In the genomic region with DNA sequence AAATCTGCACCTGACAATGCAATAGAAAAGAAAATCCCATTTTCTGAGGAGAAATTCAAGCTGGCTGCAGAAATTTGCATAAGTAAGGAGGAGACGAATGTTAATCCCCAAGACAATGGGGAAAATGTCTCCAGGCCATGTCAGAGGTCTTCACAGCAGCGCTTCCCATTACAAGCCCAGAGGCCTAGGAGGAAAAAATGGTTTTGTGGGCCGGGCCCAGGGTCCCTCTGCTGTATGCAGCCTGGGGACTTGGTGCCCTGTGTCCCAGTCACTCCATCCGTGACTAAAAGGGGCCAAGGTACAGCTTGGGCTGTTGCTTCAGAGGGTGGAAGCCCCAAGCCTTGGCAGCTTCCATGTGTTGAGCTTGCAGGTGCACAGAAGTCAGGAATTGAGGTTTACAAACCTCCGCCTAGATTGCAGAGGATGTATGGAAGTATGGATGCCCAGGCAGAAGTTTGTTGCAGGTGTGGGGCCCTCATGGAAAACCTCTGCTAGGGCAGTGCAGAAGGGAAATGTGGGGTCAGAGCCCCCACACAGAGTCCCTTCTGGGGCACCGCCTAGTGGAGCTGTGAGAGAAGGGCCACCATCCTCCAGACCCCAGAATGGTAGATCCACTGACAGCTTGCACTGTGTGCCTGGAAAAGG, we compare ENCODE assay signal across 6 cellular contexts.
A peak's percentile ranks its signal among the peaks of the same experiment; 100 is the strongest.
DNase-seq lines count a peak whose midpoint lies in the region; ATAC-seq, FAIRE-seq and TF ChIP-seq lines count a peak whose summit lies in the region.
"Not testable (repeated sequence)": the region's sequence is repeated elsewhere in the genome, so short reads cannot be mapped to it uniquely, and the experiment has no call there.

No MANE protein-coding gene starts in this region.

- TF ChIP-seq RAD21 in A549 (conservative IDR thresholded peaks at IDR 0.05 in 1 of 2, IDR thresholded peaks at IDR 0.05 in 1 of 2); HepG2 (CRISPR knock-in tag; IDR thresholded peaks at IDR 0.05): not testable (repeated sequence)

- not testable (repeated sequence) for H3K9ac ChIP-seq in DND-41 (ENCODE audit: low read depth, low read length); endodermal cell (ENCODE audit: extremely low read depth, low read length, poor library complexity, severe bottlenecking); HepG2 (ENCODE audit: insufficient read depth, low read depth, low read length); trophoblast cell (ENCODE audit: low read length)

- ATAC-seq in A549; DND-41 (ENCODE audit: insufficient read depth, low read depth); activated B cell treated with CpG ODN at 0.5 μM for 24 hours (ENCODE audit: low read depth); HepG2: not testable (repeated sequence)

- DNase-seq in A549 (ENCODE audit: low read depth in 1 of 2, low spot score in 1 of 2); DND-41; activated B cell treated with CpG ODN at 0.5 μM for 24 hours; endodermal cell; HepG2 (ENCODE audit: low spot score); trophoblast cell: not testable (repeated sequence)

- not testable (repeated sequence) for BruUV-seq in HepG2 (replicated peaks; lab: Mats Ljungman, UMichigan)

- not testable (repeated sequence) for H3K4ac ChIP-seq in trophoblast cell (ENCODE audit: low read depth, low read length)

- not testable (repeated sequence) for H3K27me3 ChIP-seq in DND-41 (ENCODE audit: insufficient read depth, low read length, poor library complexity); endodermal cell (ENCODE audit: control insufficient read depth, insufficient read depth, low read length, poor library complexity, severe bottlenecking); HepG2 (ENCODE audit: control insufficient read depth in 1 of 2, insufficient read depth in 2 of 2, low read length in 2 of 2); trophoblast cell (ENCODE audit: insufficient read depth, low read length)

- H2AFZ ChIP-seq in DND-41 (ENCODE audit: low read depth, low read length); HepG2 (ENCODE audit: low read length); trophoblast cell (ENCODE audit: insufficient read depth, low read length, poor library complexity): not testable (repeated sequence)

- H3K79me2 ChIP-seq in DND-41 (ENCODE audit: insufficient read depth, low read length): peaks cover 98% of the 10 kb centered on the region
- not testable (repeated sequence) for H3K79me2 ChIP-seq in HepG2 (ENCODE audit: insufficient read depth, low read length); trophoblast cell (ENCODE audit: control insufficient read depth, insufficient read depth, low read length, poor library complexity)

- CTCF ChIA-PET in A549 (lab: Yijun Ruan, JAX); activated B cell treated with CpG ODN at 0.5 μM for 24 hours (lab: Charles Lee); HepG2 (lab: Yijun Ruan, JAX; ENCODE audit: low intra/inter-chr PET ratio, low total read pairs): not testable (repeated sequence)

- not testable (repeated sequence) for H2BK5ac ChIP-seq in trophoblast cell (ENCODE audit: low read depth, low read length, poor library complexity)

- H2BK12ac ChIP-seq in trophoblast cell (ENCODE audit: low read length): not testable (repeated sequence)

- not testable (repeated sequence) for H3K4me3 ChIP-seq in A549; DND-41 (ENCODE audit: low read depth in 1 of 2, low read length in 2 of 2); HepG2 (replicated peaks in 1 of 3; ENCODE audit: insufficient read depth in 1 of 3, low read depth in 2 of 3, low read length in 3 of 3); trophoblast cell (ENCODE audit: low read depth, low read length)
- peak overlapping the region; percentile 56 for H3K4me3 ChIP-seq in endodermal cell (ENCODE audit: low read length)

- H3K36me3 Mint-ChIP-seq in activated B cell treated with CpG ODN at 0.5 μM for 24 hours (ENCODE audit: low read depth): peaks cover 59% of the 10 kb centered on the region
- H3K36me3 Mint-ChIP-seq in endodermal cell (ENCODE audit: low read depth): peaks cover 54% of the 10 kb centered on the region

- H3K18ac ChIP-seq in trophoblast cell (ENCODE audit: low read length): peak overlapping the region; percentile 73

- H3K27ac Mint-ChIP-seq in activated B cell treated with CpG ODN at 0.5 μM for 24 hours, endodermal cell: not testable (repeated sequence)

- H4K91ac ChIP-seq in trophoblast cell (ENCODE audit: low read depth, low read length): not testable (repeated sequence)

- not testable (repeated sequence) for H2AK5ac ChIP-seq in trophoblast cell (ENCODE audit: low read length)

- H3K36me3 ChIP-seq in DND-41 (ENCODE audit: insufficient read depth, low read length): peaks cover 86% of the 10 kb centered on the region
- H3K36me3 ChIP-seq in endodermal cell (ENCODE audit: control insufficient read depth, insufficient read depth, low read length): peaks cover 71% of the 10 kb centered on the region
- H3K36me3 ChIP-seq in HepG2 (replicated peaks in 1 of 2; ENCODE audit: control insufficient read depth in 1 of 2, insufficient read depth in 2 of 2, low read length in 2 of 2): not testable (repeated sequence)
- peaks cover 13 to 24% of the 10 kb centered on the region in 2 experiments for H3K36me3 ChIP-seq in trophoblast cell (ENCODE audit: control insufficient read depth in 1 of 2, insufficient read depth in 2 of 2, low read length in 2 of 2)

- H3K9me3 Mint-ChIP-seq in activated B cell treated with CpG ODN at 0.5 μM for 24 hours (peaks cover 14% of the 10 kb centered on the region), endodermal cell (peaks cover 35% of the 10 kb centered on the region)

- not testable (repeated sequence) for H3K79me1 ChIP-seq in trophoblast cell (ENCODE audit: low read length)

- H3K4me1 Mint-ChIP-seq in activated B cell treated with CpG ODN at 0.5 μM for 24 hours, endodermal cell: not testable (repeated sequence)

- H3K14ac ChIP-seq in trophoblast cell (ENCODE audit: low read length): not testable (repeated sequence)

- not testable (repeated sequence) for FAIRE-seq in A549 (lab: Jason Lieb, UNC); HepG2 (lab: Jason Lieb, UNC)

- TF ChIP-seq CTCF in A549 (IDR thresholded peaks at IDR 0.05); DND-41 (IDR thresholded peaks at IDR 0.05; ENCODE audit: borderline replicate concordance, extremely low read depth, low read length, poor library complexity, severe bottlenecking); activated B cell treated with CpG ODN at 0.5 μM for 24 hours (IDR thresholded peaks at IDR 0.05); endodermal cell (conservative IDR thresholded peaks at IDR 0.05); HepG2 (CRISPR knock-in tag; IDR thresholded peaks at IDR 0.05): not testable (repeated sequence)

- not testable (repeated sequence) for H4K8ac ChIP-seq in trophoblast cell (ENCODE audit: low read depth, low read length)

- WGBS in A549 (ENCODE audit: missing lambda C conversion rate): 89% methylated on average over 5 of the region's 6 CpGs
- WGBS in endodermal cell (ENCODE audit: insufficient coverage in 1 of 2, insufficient read length in 1 of 2), 2 experiments: 94 to 100% methylated on average over 6 of the region's 6 CpGs
- WGBS in HepG2 (ENCODE audit: low lambda C conversion rate): 88% methylated on average over 5 of the region's 6 CpGs
- no CpG with 5 or more reads among the region's 6 CpGs for WGBS in trophoblast cell (ENCODE audit: extremely low coverage, insufficient coverage, insufficient read length)

- H3K27ac ChIP-seq in A549; endodermal cell (ENCODE audit: low read depth, low read length); HepG2 (ENCODE audit: extremely low read length, insufficient read depth, low read length); trophoblast cell (ENCODE audit: low read depth, low read length): not testable (repeated sequence)
- H3K27ac ChIP-seq in DND-41 (ENCODE audit: low read length): peak overlapping the region; percentile 27; the same call in 1 of the 2 replicates

- not testable (repeated sequence) for H3K23ac ChIP-seq in trophoblast cell (ENCODE audit: low read length)

- not testable (repeated sequence) for H3K4me2 ChIP-seq in A549; DND-41 (ENCODE audit: insufficient read depth, low read length); HepG2 (ENCODE audit: low read depth, low read length); trophoblast cell (ENCODE audit: low read length)

- intact Hi-C loops in activated B cell treated with CpG ODN at 0.5 μM for 24 hours (cut with micrococcal nuclease); HepG2 (cut with micrococcal nuclease; ENCODE audit: unreplicated experiment): not testable (repeated sequence)

- POLR2A ChIA-PET in A549 (lab: Yijun Ruan, JAX); activated B cell treated with CpG ODN at 0.5 μM for 24 hours (lab: Charles Lee); HepG2 (lab: Yijun Ruan, JAX): not testable (repeated sequence)

- H3K9me3 ChIP-seq in A549 (peaks cover 12% of the 10 kb centered on the region), DND-41 (ENCODE audit: insufficient read depth, low read length, severe bottlenecking) (peaks cover 19% of the 10 kb centered on the region), endodermal cell (ENCODE audit: control insufficient read depth, low read length) (peaks cover 51% of the 10 kb centered on the region), HepG2 (ENCODE audit: low read length) (peaks cover 17% of the 10 kb centered on the region)
- not testable (repeated sequence) for H3K9me3 ChIP-seq in trophoblast cell (ENCODE audit: insufficient read depth, low read depth, low read length)

- not testable (repeated sequence) for H3K4me1 ChIP-seq in A549; DND-41 (ENCODE audit: insufficient read depth, low read length); endodermal cell (ENCODE audit: control insufficient read depth, insufficient read depth, low read length)
- H3K4me1 ChIP-seq in HepG2 (ENCODE audit: insufficient read depth, low read length) (peaks cover 24% of the 10 kb centered on the region), trophoblast cell (ENCODE audit: control insufficient read depth in 1 of 2, insufficient read depth in 2 of 2, low read length in 2 of 2) (peaks cover 8 to 11% of the 10 kb centered on the region in 2 experiments)

- not testable (repeated sequence) for H4K20me1 ChIP-seq in DND-41 (ENCODE audit: insufficient read depth, low read length); HepG2 (ENCODE audit: insufficient read depth, low read length)

- not testable (repeated sequence) for H3K27me3 Mint-ChIP-seq in activated B cell treated with CpG ODN at 0.5 μM for 24 hours; endodermal cell (ENCODE audit: insufficient read depth)

- peak overlapping the region; percentile 28 for H3K4me3 Mint-ChIP-seq in activated B cell treated with CpG ODN at 0.5 μM for 24 hours
- H3K4me3 Mint-ChIP-seq in endodermal cell: not testable (repeated sequence)

- TF ChIP-seq POLR2A in A549 (IDR thresholded peaks at IDR 0.05; ENCODE audit: low read length); HepG2 (IDR thresholded peaks at IDR 0.05; ENCODE audit: insufficient read depth in 1 of 2, low read depth in 2 of 2, low read length in 2 of 2): not testable (repeated sequence)

- in situ Hi-C loops in HepG2 (cut with HindIII; ENCODE audit: extremely low pct_ligation_motif_present, low pct_unique_long_range_greater_than_20kb): not testable (repeated sequence)

- TF ChIP-seq EP300 in A549 (IDR thresholded peaks at IDR 0.05); HepG2 (IDR thresholded peaks at IDR 0.05; ENCODE audit: low read depth in 2 of 2, low read length in 2 of 2); HepG2 (CRISPR knock-in tag; IDR thresholded peaks at IDR 0.05; ENCODE audit: borderline replicate concordance): not testable (repeated sequence)

- not testable (repeated sequence) for H4K12ac ChIP-seq in trophoblast cell (ENCODE audit: low read depth, low read length)

- H2BK120ac ChIP-seq in trophoblast cell (ENCODE audit: insufficient read depth, low read length, poor library complexity): not testable (repeated sequence)
